ENCODE assay signal across 12 cellular contexts in the genomic region with DNA sequence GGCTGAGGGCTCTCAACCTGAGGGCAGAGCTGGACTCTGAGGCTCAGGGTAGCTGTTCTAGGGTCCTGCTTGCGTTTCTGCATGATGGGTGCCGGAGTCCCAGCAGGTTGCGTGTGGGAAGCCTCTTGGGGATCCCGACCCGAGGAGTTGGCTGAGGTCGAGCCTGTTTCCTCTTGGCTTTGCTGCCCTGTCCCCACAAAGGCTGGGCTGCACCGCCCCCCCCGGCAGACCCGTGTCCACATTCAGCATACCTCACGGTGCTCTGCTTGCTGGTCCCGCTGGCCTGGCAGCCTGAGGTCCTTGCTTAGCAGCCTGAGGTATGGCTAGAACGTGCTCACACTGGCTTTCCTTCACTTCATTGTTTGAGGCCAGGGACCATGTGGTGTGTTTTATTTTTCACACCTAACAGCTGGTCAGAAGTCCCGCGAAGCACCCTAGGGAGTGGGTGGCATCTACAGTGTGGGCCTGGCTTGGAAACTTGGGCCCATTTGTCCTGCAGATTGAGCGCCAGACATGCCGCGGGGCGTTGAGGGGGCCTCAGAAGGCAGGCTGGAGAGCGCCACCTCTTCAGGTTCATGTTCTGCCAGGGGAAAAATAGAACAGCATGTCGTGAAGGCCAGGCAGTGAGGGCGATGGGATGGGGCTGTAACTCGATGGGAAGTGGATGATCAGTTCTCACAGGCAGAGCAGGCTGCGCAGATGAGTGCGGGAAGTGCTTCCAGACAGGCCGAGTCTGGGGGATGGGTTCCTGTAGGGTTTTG.
DNase-seq lines count a peak whose midpoint lies in the region; ATAC-seq and TF ChIP-seq lines count a peak whose summit lies in the region.
"Had no signal": no experiment of that assay in that cellular context is flagged by ENCODE, and none has a peak within 500 bp of the region (broad histone marks: within the 10 kb centered on the region; RNA-seq: fewer than 3 reads in every experiment).

No MANE protein-coding gene starts in this region.

- H3K27me3 ChIP-seq in neutrophil, result no peaks in the 10 kb centered on the region
- H3K27me3 ChIP-seq: ovary had no signal

- no peak for TF ChIP-seq CTCF in neutrophil (IDR thresholded peaks at IDR 0.05)

- H3K4me3 ChIP-seq in neutrophil (ENCODE audit: low read depth in 1 of 2, low read length in 1 of 2), result no peak overlapping the region
- H3K4me3 ChIP-seq: ovary had no signal

- DNase-seq in Kasumi-1 (lab: John Stamatoyannopoulos, UW) (peak; percentile 56 to 57), NCI-H1048 (lab: John Stamatoyannopoulos, UW) (no peak)
- DNase-seq: KBM-7; NCI-H2081 treated with DMSO at 0.1 percent for 48 hours; NK-92 treated with Interleukin-12 subunit alpha and Interleukin-12 subunit beta, amount 100 ng/mL, for 24 hours; ovary; stimulated activated CD4-positive, alpha-beta T cell treated with anti-CD3 and anti-CD28 coated beads, Interleukin-4, amount 100 ng/mL, for 1 hour; T-helper 1 cell had no signal

- H3K9me3 ChIP-seq in neutrophil, result no peaks in the 10 kb centered on the region
- H3K9me3 ChIP-seq: ovary had no signal

- H3K27ac ChIP-seq in angular gyrus (ENCODE audit: low read depth, low read length) (peak overlapping the region; percentile 41), neutrophil (peak overlapping the region; percentile 91)
- H3K27ac ChIP-seq: ovary had no signal

- no peak for ATAC-seq in HG03521 (IDR thresholded peaks at IDR 0.05; ENCODE audit: unreplicated experiment)
- ATAC-seq: HCT116 had no signal

- H3K36me3 ChIP-seq in neutrophil, result peaks cover 88% of the 10 kb centered on the region
- H3K36me3 ChIP-seq: ovary had no signal

- peaks cover 34 to 45% of the 10 kb centered on the region in 2 experiments for H3K4me1 ChIP-seq in neutrophil (ENCODE audit: control insufficient read depth in 1 of 2, insufficient read depth in 1 of 2, low read depth in 1 of 2, low read length in 1 of 2)
